ENCODE assay signal across 8 cellular contexts in genomic region chr17:76868669-76869208, GRCh38. TPM values are rescaled to one million over a fixed set of nuclear protein-coding genes. Genes with fewer than 3 reads are reported as not detected.
A peak's percentile ranks its signal among the peaks of the same experiment; 100 is the strongest.
DNase-seq lines count a peak whose midpoint lies in the region; ATAC-seq and TF ChIP-seq lines count a peak whose summit lies in the region.

No MANE protein-coding gene starts in this region.

- ATAC-seq in heart right ventricle (peak in 1 of 8 donors; percentile 8), sciatic nerve (no peak)
- ATAC-seq in activated T-helper 17 cell treated with anti-CD3 and anti-CD28 coated beads, Interleukin-2, amount 50 U/mL, for 72 hours (replicated peaks), result peak; percentile 29

- no peak for TF ChIP-seq CTCF in heart right ventricle (IDR thresholded peaks at IDR 0.05)

- DNase-seq in heart right ventricle (no peak), cardiac septum (ENCODE audit: low spot score) (no peak), iPS-NIHi7 (ENCODE audit: extremely low spot score) (peak; percentile 56), sciatic nerve (ENCODE audit: low spot score) (no peak), NCI-H345 (lab: John Stamatoyannopoulos, UW) (no peak)
- no peak for DNase-seq in stimulated activated CD4-positive, alpha-beta T cell treated with anti-CD3 and anti-CD28 coated beads, Interleukin-4, amount 100 ng/mL, for 24 hours

- WGBS in heart right ventricle, 2 donors, result 1% methylated on average over 59 to 67 of the region's 68 CpGs
- WGBS in urinary bladder, result under 1% methylated on average over 68 of the region's 68 CpGs

- H3K9me3 ChIP-seq in heart right ventricle, result no peaks in the 10 kb centered on the region

- H3K27ac Mint-ChIP-seq in activated T-helper 17 cell treated with anti-CD3 and anti-CD28 coated beads, Interleukin-2, amount 50 U/mL, for 72 hours, result no peak overlapping the region

- H3K36me3 ChIP-seq in heart right ventricle (no peaks in the 10 kb centered on the region), urinary bladder (ENCODE audit: insufficient read depth) (no peaks in the 10 kb centered on the region)

- H3K4me3 ChIP-seq in heart right ventricle, result peak overlapping the region in 9 of 10 donors; percentile 18 to 36 (median 25)
- peak overlapping the region; percentile 42 for H3K4me3 ChIP-seq in urinary bladder (ENCODE audit: low read depth, low read length)

- intact Hi-C loops in heart right ventricle (cut with DNase I) (loop anchor here in 9 of 10 donors (1.0 to 10.0 kb wide), 8 partner anchors 184 to 386 kb away; no protein-coding TSS in a partner anchor), cardiac septum (cut with DNase I) (loop anchor here (2.0 to 10.0 kb wide), 2 partner anchors 188 to 376 kb away; no protein-coding TSS in a partner anchor), sciatic nerve (cut with DNase I) (loop anchor here (10.0 kb wide), 1 partner anchor 376 kb away; no protein-coding TSS in a partner anchor)

- H3K4me1 Mint-ChIP-seq in activated T-helper 17 cell treated with anti-CD3 and anti-CD28 coated beads, Interleukin-2, amount 50 U/mL, for 72 hours, result peaks cover 4% of the 10 kb centered on the region

- H3K27ac ChIP-seq in heart right ventricle, result no peak overlapping the region
- no peak overlapping the region for H3K27ac ChIP-seq in urinary bladder (ENCODE audit: low read depth)

- H3K4me3 Mint-ChIP-seq in activated T-helper 17 cell treated with anti-CD3 and anti-CD28 coated beads, Interleukin-2, amount 50 U/mL, for 72 hours, result peak overlapping the region; percentile 41

- H3K36me3 Mint-ChIP-seq in activated T-helper 17 cell treated with anti-CD3 and anti-CD28 coated beads, Interleukin-2, amount 50 U/mL, for 72 hours (ENCODE audit: low read depth), result peaks cover 7% of the 10 kb centered on the region

- H3K4me1 ChIP-seq in heart right ventricle (peaks cover 0 to 19% (median 16%) of the 10 kb centered on the region in 9 donors), urinary bladder (ENCODE audit: insufficient read depth) (no peaks in the 10 kb centered on the region)

- peaks cover 16% of the 10 kb centered on the region for H3K27me3 Mint-ChIP-seq in activated T-helper 17 cell treated with anti-CD3 and anti-CD28 coated beads, Interleukin-2, amount 50 U/mL, for 72 hours

- H3K27me3 ChIP-seq in heart right ventricle, result peaks cover 16 to 73% (median 66%) of the 10 kb centered on the region in 7 donors

- H3K9me3 Mint-ChIP-seq in activated T-helper 17 cell treated with anti-CD3 and anti-CD28 coated beads, Interleukin-2, amount 50 U/mL, for 72 hours, result no peaks in the 10 kb centered on the region

RNA-seq across cellular contexts. Expression of gene MGAT5B, which starts 0.5 kb away (rescaled TPM):
- total RNA-seq in heart right ventricle, result under 1 TPM in 2 of 10 donors, not detected in 8; 0.10 to 0.15 TPM
- polyA plus RNA-seq in heart right ventricle, result under 1 TPM; 0.09 to 0.29 TPM
- total RNA-seq in cardiac septum, result 0.13 TPM
- under 1 TPM; 0.16 to 0.39 TPM for total RNA-seq in activated T-helper 17 cell treated with anti-CD3 and anti-CD28 coated beads, Interleukin-2, amount 50 U/mL, for 72 hours
- 0.63 TPM for total RNA-seq in urinary bladder
- 0.38 TPM for polyA plus RNA-seq in urinary bladder
- 1.4 TPM for total RNA-seq in sciatic nerve
